Comparison of ENCODE assay signal across 8 cellular contexts in genomic region chrX:65750674-65751469, GRCh38.
DNase-seq lines count a peak whose midpoint lies in the region; ATAC-seq and TF ChIP-seq lines count a peak whose summit lies in the region.

No MANE protein-coding gene starts in this region.

- H3K4me3 ChIP-seq in suprapubic skin, result no peak overlapping the region

- no peaks in the 10 kb centered on the region for H3K9me3 ChIP-seq in suprapubic skin

- ATAC-seq in HG03135 (IDR thresholded peaks at IDR 0.05; ENCODE audit: unreplicated experiment), result peak; percentile 86

- H3K27ac ChIP-seq in suprapubic skin, result no peak overlapping the region

- no peaks in the 10 kb centered on the region for H3K4me1 ChIP-seq in suprapubic skin

- 61% methylated on average over 6 of the region's 6 CpGs for WGBS in suprapubic skin

- peak; percentile 24 for DNase-seq in activated gamma-delta T cell treated with Interleukin-2 at 50 U/mL for 16 hours
- DNase-seq in activated gamma-delta T cell (lab: John Stamatoyannopoulos, UW), result no peak
- peak; percentile 49 for DNase-seq in activated CD4-positive, alpha-beta T cell treated with anti-CD3 and anti-CD28 coated beads for 48 hours
- DNase-seq in A172 (ENCODE audit: low spot score), result no peak
- no peak for DNase-seq in NCI-H1105 treated with DMSO at 0.1 percent for 48 hours (lab: John Stamatoyannopoulos, UW)
- no peak for DNase-seq in suprapubic skin (ENCODE audit: low spot score in 2 of 2)

- H3K4me3 Mint-ChIP-seq in stimulated activated naive CD8-positive, alpha-beta T cell treated with anti-CD3 and anti-CD28 coated beads, Interleukin-15, Interleukin-2, amounts not matched to agents 100 ng/mL and 50 ng/mL, for 24 hours, result no peak overlapping the region

- H3K27ac Mint-ChIP-seq in stimulated activated naive CD8-positive, alpha-beta T cell treated with anti-CD3 and anti-CD28 coated beads, Interleukin-15, Interleukin-2, amounts not matched to agents 100 ng/mL and 50 ng/mL, for 24 hours, result peak overlapping the region; percentile 65

- no peak for TF ChIP-seq POLR2A in suprapubic skin (IDR thresholded peaks at IDR 0.05)

- peaks cover 64% of the 10 kb centered on the region for H3K4me1 Mint-ChIP-seq in stimulated activated naive CD8-positive, alpha-beta T cell treated with anti-CD3 and anti-CD28 coated beads, Interleukin-15, Interleukin-2, amounts not matched to agents 100 ng/mL and 50 ng/mL, for 24 hours (ENCODE audit: low read depth)

- H3K27me3 Mint-ChIP-seq in stimulated activated naive CD8-positive, alpha-beta T cell treated with anti-CD3 and anti-CD28 coated beads, Interleukin-15, Interleukin-2, amounts not matched to agents 100 ng/mL and 50 ng/mL, for 24 hours, result no peaks in the 10 kb centered on the region

- peaks cover 9% of the 10 kb centered on the region for H3K36me3 Mint-ChIP-seq in stimulated activated naive CD8-positive, alpha-beta T cell treated with anti-CD3 and anti-CD28 coated beads, Interleukin-15, Interleukin-2, amounts not matched to agents 100 ng/mL and 50 ng/mL, for 24 hours (ENCODE audit: low read depth)

- H3K9me3 Mint-ChIP-seq in stimulated activated naive CD8-positive, alpha-beta T cell treated with anti-CD3 and anti-CD28 coated beads, Interleukin-15, Interleukin-2, amounts not matched to agents 100 ng/mL and 50 ng/mL, for 24 hours, result no peaks in the 10 kb centered on the region

- no peak for TF ChIP-seq CTCF in suprapubic skin (IDR thresholded peaks at IDR 0.05)

- no peaks in the 10 kb centered on the region for H3K36me3 ChIP-seq in suprapubic skin

- TF ChIP-seq EP300 in suprapubic skin (IDR thresholded peaks at IDR 0.05), result no peak

- no peaks in the 10 kb centered on the region for H3K27me3 ChIP-seq in suprapubic skin

Comparison
In these comparisons a context has a peak if more than half of its experiments do, and no peak if none do; other contexts are left out.
1. DNase-seq: peak in activated gamma-delta T cell treated with Interleukin-2 at 50 U/mL for 16 hours (single experiment) and activated CD4-positive, alpha-beta T cell treated with anti-CD3 and anti-CD28 coated beads for 48 hours (single experiment); none in activated gamma-delta T cell (single experiment), A172 (single experiment), NCI-H1105 treated with DMSO at 0.1 percent for 48 hours (single experiment) and suprapubic skin (0 of 2).